In genomic region chr7:19969859-19970493, GRCh38 we compare ENCODE assay signal across 20 cellular contexts.
A peak's percentile ranks its signal among the peaks of the same experiment; 100 is the strongest.
DNase-seq lines count a peak whose midpoint lies in the region; ATAC-seq, FAIRE-seq and TF ChIP-seq lines count a peak whose summit lies in the region.
"Had no signal": no experiment of that assay in that cellular context is flagged by ENCODE, and none has a peak within 500 bp of the region (broad histone marks: within the 10 kb centered on the region; RNA-seq: fewer than 3 reads in every experiment).

No MANE protein-coding gene starts in this region.

- peak; percentile 39 for DNase-seq in COLO829 (ENCODE audit: low spot score)
- DNase-seq in LHCN-M2 (ENCODE audit: low read depth) = peak; percentile 40
- peak in 1 of 3 donors; percentile 31 for DNase-seq in mucosa of descending colon
- DNase-seq in germinal center (ENCODE audit: low spot score) = no peak
- no peak for DNase-seq in substantia nigra (lab: John Stamatoyannopoulos, UW)
- DNase-seq in mesendoderm = no peak
- DNase-seq: activated T-cell treated with anti-CD3 and anti-CD28 coated beads, Interleukin-2, amount 50 U/mL, for 1 hour; amniotic stem cell; immature natural killer cell; NCI-H1436; retina; stimulated activated CD4-positive, alpha-beta T cell treated with anti-CD3 and anti-CD28 coated beads, Interleukin-2, amount 100 ng/mL, for 48 hours; T-cell; upper lobe of right lung had no signal

- H2BK120ac ChIP-seq in mesendoderm (ENCODE audit: low read depth, low read length) = no peak overlapping the region

- no peak overlapping the region for H3K4ac ChIP-seq in mesendoderm (ENCODE audit: low read depth, low read length)

- H3K79me1 ChIP-seq in mesendoderm (ENCODE audit: low read length) = no peaks in the 10 kb centered on the region

- H3K18ac ChIP-seq in mesendoderm (ENCODE audit: low read length) = no peak overlapping the region

- no peak overlapping the region for H3K56ac ChIP-seq in mesendoderm (ENCODE audit: low read length)

- H3K36me3 ChIP-seq in mucosa of descending colon (ENCODE audit: low read depth) (no peaks in the 10 kb centered on the region), mesendoderm (ENCODE audit: control insufficient read depth, insufficient read depth, low read length) (no peaks in the 10 kb centered on the region)
- H3K36me3 ChIP-seq: BLaER1 treated with 17β-estradiol and CSF1 and Interleukin-3, amounts not matched to agents 10 nM and 100 nM; upper lobe of right lung had no signal

- H3K23ac ChIP-seq in mesendoderm (ENCODE audit: low read length) = no peak overlapping the region

- FAIRE-seq in colon (lab: Jason Lieb, UNC) = peak; percentile 43
- FAIRE-seq: frontal cortex, K562 had no signal

- no peak overlapping the region for H2BK5ac ChIP-seq in mesendoderm (ENCODE audit: low read length)

- H4K5ac ChIP-seq in mesendoderm (ENCODE audit: low read length) = no peak overlapping the region

- H2AK5ac ChIP-seq in mesendoderm (ENCODE audit: low read length) = no peak overlapping the region

- H3K79me2 ChIP-seq in mesendoderm (ENCODE audit: control insufficient read depth, insufficient read depth, low read length) = no peaks in the 10 kb centered on the region

- H3K4me1 ChIP-seq in mucosa of descending colon (ENCODE audit: low read depth) (no peaks in the 10 kb centered on the region), mesendoderm (ENCODE audit: control insufficient read depth, low read depth, low read length) (no peaks in the 10 kb centered on the region)
- H3K4me1 ChIP-seq: upper lobe of right lung had no signal

- intact Hi-C loops in mucosa of descending colon (cut with DNase I, micrococcal nuclease) = no loop called here

- no peak overlapping the region for H3K9ac ChIP-seq in mesendoderm (ENCODE audit: low read length)
- H3K9ac ChIP-seq: BLaER1 treated with 17β-estradiol and CSF1 and Interleukin-3, amounts not matched to agents 10 nM and 100 nM had no signal

- no peaks in the 10 kb centered on the region for H3K9me3 ChIP-seq in mucosa of descending colon
- H3K9me3 ChIP-seq: BLaER1 treated with 17β-estradiol and CSF1 and Interleukin-3, amounts not matched to agents 10 nM and 100 nM; upper lobe of right lung had no signal

- H3K27ac ChIP-seq in substantia nigra (ENCODE audit: low read depth, low read length, poor library complexity, severe bottlenecking) (no peak overlapping the region), mesendoderm (ENCODE audit: low read depth, low read length) (no peak overlapping the region)
- H3K27ac ChIP-seq: BLaER1 treated with 17β-estradiol and CSF1 and Interleukin-3, amounts not matched to agents 10 nM and 100 nM; upper lobe of right lung had no signal

- no peak overlapping the region for H3K4me2 ChIP-seq in mesendoderm (ENCODE audit: low read length)
- H3K4me2 ChIP-seq: BLaER1 treated with 17β-estradiol and CSF1 and Interleukin-3, amounts not matched to agents 10 nM and 100 nM had no signal

- TF ChIP-seq CTCF in mucosa of descending colon (IDR thresholded peaks at IDR 0.05) = no peak

- H3K4me3 ChIP-seq in mucosa of descending colon (no peak overlapping the region), mesendoderm (ENCODE audit: low read length) (no peak overlapping the region)
- H3K4me3 ChIP-seq: BLaER1 treated with 17β-estradiol and CSF1 and Interleukin-3, amounts not matched to agents 10 nM and 100 nM; K562; upper lobe of right lung had no signal

- no peaks in the 10 kb centered on the region for H3K27me3 ChIP-seq in mesendoderm (ENCODE audit: insufficient read depth, low read length, poor library complexity)
- H3K27me3 ChIP-seq: BLaER1 treated with 17β-estradiol and CSF1 and Interleukin-3, amounts not matched to agents 10 nM and 100 nM; upper lobe of right lung had no signal

- peak; percentile 94 for ATAC-seq in mucosa of descending colon
- ATAC-seq in HG02571 (IDR thresholded peaks at IDR 0.05; ENCODE audit: unreplicated experiment) = no peak
- ATAC-seq: activated CD4-positive, CD25-positive, alpha-beta regulatory T cell treated with anti-CD3 and anti-CD28 coated beads, Interleukin-2, amount 50 U/mL, for 24 hours; K562; T-cell; upper lobe of right lung had no signal

- no peak overlapping the region for H4K8ac ChIP-seq in mesendoderm (ENCODE audit: low read depth, low read length)

- no peak overlapping the region for H2BK15ac ChIP-seq in mesendoderm (replicated peaks; ENCODE audit: low read depth)

- WGBS in mesendoderm (ENCODE audit: extremely low coverage, insufficient coverage, low lambda C conversion rate) = no CpG with 5 or more reads among the region's 4 CpGs

Comparison
In these comparisons a context has a peak if more than half of its experiments do, and no peak if none do; other contexts are left out.
1. DNase-seq: peak in COLO829 (single experiment) and LHCN-M2 (single experiment); none in germinal center (single experiment), substantia nigra (0 of 49) and mesendoderm (single experiment).